32 cellular contexts compared by ENCODE assay signal in the genomic region with DNA sequence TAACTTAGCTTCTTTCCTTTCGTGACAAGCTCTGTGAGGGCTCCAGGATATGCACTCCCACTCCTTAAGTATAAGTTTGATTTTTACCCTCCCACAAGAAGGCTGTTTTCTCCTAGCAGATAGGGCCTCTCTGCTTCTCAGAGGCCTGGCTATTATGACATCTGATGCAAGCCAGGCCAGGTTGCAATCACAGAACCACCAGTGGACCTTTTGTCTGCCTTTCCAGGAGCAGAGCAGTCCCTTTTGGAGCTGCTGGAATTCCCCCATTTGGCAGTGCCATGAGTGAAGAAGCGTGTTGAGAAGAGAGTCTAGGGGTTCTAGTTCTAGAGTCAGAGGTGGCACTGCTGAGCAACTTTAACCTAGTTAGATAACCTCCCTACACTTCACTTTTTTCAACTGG.
"Had no signal": no experiment of that assay in that cellular context is flagged by ENCODE, and none has a peak within 500 bp of the region (broad histone marks: within the 10 kb centered on the region; RNA-seq: fewer than 3 reads in every experiment).

No MANE protein-coding gene starts in this region.

- H3K9me3 ChIP-seq: ascending aorta, breast epithelium had no signal

- H3K36me3 Mint-ChIP-seq: activated CD4-positive, alpha-beta memory T cell treated with anti-CD3 and anti-CD28 coated beads for 36 hours; activated CD8-positive, alpha-beta memory T cell treated with anti-CD3 and anti-CD28 coated beads, Interleukin-2, amount 10 ng/mL, durations not matched to agents 7 days and 5 days; activated naive CD4-positive, alpha-beta T cell treated with anti-CD3 and anti-CD28 coated beads, Interleukin-2, amount 10 ng/mL, durations not matched to agents 7 days and 5 days; activated naive CD8-positive, alpha-beta T cell treated with anti-CD3 and anti-CD28 coated beads, Interleukin-2, amount 10 ng/mL, durations not matched to agents 7 days and 5 days; brain had no signal

- H3K9me3 Mint-ChIP-seq: endodermal cell had no signal

- ATAC-seq: activated CD4-positive, alpha-beta T cell treated with anti-CD3 and anti-CD28 coated beads for 36 hours; activated CD8-positive, alpha-beta memory T cell treated with anti-CD3 and anti-CD28 coated beads, Interleukin-2, amount 10 ng/mL, durations not matched to agents 7 days and 5 days; activated CD8-positive, alpha-beta T cell treated with anti-CD3 and anti-CD28 coated beads, Interleukin-2, amount 10 ng/mL, durations not matched to agents 7 days and 5 days; activated naive CD4-positive, alpha-beta T cell treated with anti-CD3 and anti-CD28 coated beads, Interleukin-2, amount 50 U/mL, for 72 hours; esophagus mucosa; T-helper 17 cell had no signal

- H3K4me1 Mint-ChIP-seq: activated CD4-positive, alpha-beta T cell treated with anti-CD3 and anti-CD28 coated beads for 36 hours; activated CD4-positive, alpha-beta T cell treated with anti-CD3 and anti-CD28 coated beads, Interleukin-2, amount 10 ng/mL, durations not matched to agents 24 days and 14 days; activated CD8-positive, alpha-beta memory T cell treated with anti-CD3 and anti-CD28 coated beads, Interleukin-2, amount 10 ng/mL, durations not matched to agents 7 days and 5 days; activated naive CD4-positive, alpha-beta T cell treated with anti-CD3 and anti-CD28 coated beads, Interleukin-2, amount 10 ng/mL, durations not matched to agents 7 days and 5 days; activated naive CD8-positive, alpha-beta T cell treated with anti-CD3 and anti-CD28 coated beads, Interleukin-2, amount 10 ng/mL, durations not matched to agents 7 days and 5 days; central memory CD8-positive, alpha-beta T cell; T-helper 17 cell had no signal

- H3K27ac Mint-ChIP-seq: activated CD4-positive, alpha-beta memory T cell treated with anti-CD3 and anti-CD28 coated beads for 36 hours; activated CD4-positive, alpha-beta T cell treated with anti-CD3 and anti-CD28 coated beads for 36 hours; activated CD4-positive, alpha-beta T cell treated with anti-CD3 and anti-CD28 coated beads, Interleukin-2, amount 10 ng/mL, durations not matched to agents 24 days and 14 days; activated CD8-positive, alpha-beta memory T cell treated with anti-CD3 and anti-CD28 coated beads, Interleukin-2, amount 10 ng/mL, durations not matched to agents 7 days and 5 days; activated CD8-positive, alpha-beta T cell treated with anti-CD3 and anti-CD28 coated beads, Interleukin-2, amount 10 ng/mL, durations not matched to agents 7 days and 5 days; activated naive CD4-positive, alpha-beta T cell treated with anti-CD3 and anti-CD28 coated beads, Interleukin-2, amount 10 ng/mL, durations not matched to agents 7 days and 5 days; activated naive CD4-positive, alpha-beta T cell treated with anti-CD3 and anti-CD28 coated beads, Interleukin-2, amount 50 U/mL, for 72 hours; activated naive CD8-positive, alpha-beta T cell treated with anti-CD3 and anti-CD28 coated beads, Interleukin-2, amount 10 ng/mL, durations not matched to agents 7 days and 5 days; activated T-helper 1 cell treated with anti-CD3 and anti-CD28 coated beads, Interleukin-12 subunit alpha, Interleukin-12 subunit beta, Interleukin-2, Interleukin-4 antibody, amounts not matched to agents 30 ng/mL and 10 ng/mL and 1 ng/mL, durations not matched to agents 14 hours and 24 hours and 36 hours; activated T-helper 2 cell treated with anti-CD3 and anti-CD28 coated beads, Interferon-gamma antibody, Interleukin-2, Interleukin-4, amounts not matched to agents 10 μg/mL and 5 μg/mL and 100 μg/mL, durations not matched to agents 14 hours and 24 hours and 36 hours; brain; dendritic cell treated with granulocyte-macrophage colony-stimulating factor and Interleukin-4, amounts not matched to agents 40 ng/mL and 50 ng/mL, for 4 days; endodermal cell; T-helper 17 cell; T-helper 2 cell treated with Interferon-gamma antibody and Interleukin-4, amounts not matched to agents 5 μg/mL and 100 μg/mL, for 36 hours had no signal

- H3K27me3 Mint-ChIP-seq: activated CD4-positive, alpha-beta memory T cell treated with anti-CD3 and anti-CD28 coated beads for 36 hours; activated CD4-positive, alpha-beta T cell treated with anti-CD3 and anti-CD28 coated beads for 36 hours; activated CD4-positive, alpha-beta T cell treated with anti-CD3 and anti-CD28 coated beads, Interleukin-2, amount 10 ng/mL, durations not matched to agents 24 days and 14 days; activated CD8-positive, alpha-beta memory T cell treated with anti-CD3 and anti-CD28 coated beads, Interleukin-2, amount 10 ng/mL, durations not matched to agents 7 days and 5 days; activated naive CD4-positive, alpha-beta T cell treated with anti-CD3 and anti-CD28 coated beads, Interleukin-2, amount 10 ng/mL, durations not matched to agents 7 days and 5 days; activated naive CD8-positive, alpha-beta T cell treated with anti-CD3 and anti-CD28 coated beads, Interleukin-2, amount 10 ng/mL, durations not matched to agents 7 days and 5 days; central memory CD8-positive, alpha-beta T cell; dendritic cell treated with granulocyte-macrophage colony-stimulating factor and Interleukin-4, amounts not matched to agents 40 ng/mL and 50 ng/mL, for 4 days; T-helper 17 cell had no signal

- H3K4me1 ChIP-seq: ascending aorta, breast epithelium had no signal

- H3K4me3 Mint-ChIP-seq: activated CD4-positive, alpha-beta memory T cell treated with anti-CD3 and anti-CD28 coated beads for 36 hours; activated CD4-positive, alpha-beta T cell treated with anti-CD3 and anti-CD28 coated beads for 36 hours; activated CD4-positive, alpha-beta T cell treated with anti-CD3 and anti-CD28 coated beads, Interleukin-2, amount 10 ng/mL, durations not matched to agents 24 days and 14 days; activated CD8-positive, alpha-beta memory T cell treated with anti-CD3 and anti-CD28 coated beads, Interleukin-2, amount 10 ng/mL, durations not matched to agents 7 days and 5 days; activated CD8-positive, alpha-beta T cell treated with anti-CD3 and anti-CD28 coated beads, Interleukin-2, amount 10 ng/mL, durations not matched to agents 7 days and 5 days; activated naive CD4-positive, alpha-beta T cell treated with anti-CD3 and anti-CD28 coated beads, Interleukin-2, amount 10 ng/mL, durations not matched to agents 7 days and 5 days; activated naive CD8-positive, alpha-beta T cell treated with anti-CD3 and anti-CD28 coated beads, Interleukin-2, amount 10 ng/mL, durations not matched to agents 7 days and 5 days; activated T-helper 1 cell treated with anti-CD3 and anti-CD28 coated beads, Interleukin-12 subunit alpha, Interleukin-12 subunit beta, Interleukin-2, Interleukin-4 antibody, amounts not matched to agents 30 ng/mL and 10 ng/mL and 1 ng/mL, durations not matched to agents 14 hours and 24 hours and 36 hours; brain; central memory CD8-positive, alpha-beta T cell; dendritic cell treated with granulocyte-macrophage colony-stimulating factor and Interleukin-4, amounts not matched to agents 40 ng/mL and 50 ng/mL, for 4 days; endodermal cell; T-helper 17 cell; T-helper 2 cell treated with Interferon-gamma antibody and Interleukin-4, amounts not matched to agents 5 μg/mL and 100 μg/mL, for 36 hours had no signal

- H3K27ac ChIP-seq: ascending aorta, breast epithelium, coronary artery, dorsolateral prefrontal cortex had no signal

- H3K4me3 ChIP-seq: ascending aorta, breast epithelium, coronary artery, dorsolateral prefrontal cortex had no signal

- H3K27me3 ChIP-seq: ascending aorta, breast epithelium, dorsolateral prefrontal cortex had no signal

- DNase-seq: activated CD4-positive, alpha-beta memory T cell treated with anti-CD3 and anti-CD28 coated beads for 36 hours; activated CD4-positive, alpha-beta T cell treated with anti-CD3 and anti-CD28 coated beads for 36 hours; activated CD4-positive, alpha-beta T cell treated with anti-CD3 and anti-CD28 coated beads, Interleukin-2, amount 10 ng/mL, durations not matched to agents 24 days and 14 days; activated CD4-positive, CD25-positive, alpha-beta regulatory T cell; activated CD4-positive, CD25-positive, alpha-beta regulatory T cell treated with anti-CD3 and anti-CD28 coated beads, Interleukin-2, amount 50 U/mL, for 72 hours; activated CD8-positive, alpha-beta memory T cell treated with anti-CD3 and anti-CD28 coated beads, Interleukin-2, amount 10 ng/mL, durations not matched to agents 7 days and 5 days; activated CD8-positive, alpha-beta memory T cell treated with anti-CD3 and anti-CD28 coated beads, Interleukin-2, amount 50 U/mL, for 4 hours; activated CD8-positive, alpha-beta T cell treated with anti-CD3 and anti-CD28 coated beads, Interleukin-2, amount 10 ng/mL, durations not matched to agents 7 days and 5 days; activated effector memory CD4-positive, alpha-beta T cell treated with anti-CD3 and anti-CD28 coated beads, Interleukin-2, amount 50 U/mL, for 16 hours; activated naive CD4-positive, alpha-beta T cell; activated naive CD4-positive, alpha-beta T cell treated with anti-CD3 and anti-CD28 coated beads, Interleukin-2, amount 10 ng/mL, durations not matched to agents 7 days and 5 days; activated naive CD8-positive, alpha-beta T cell treated with anti-CD3 and anti-CD28 coated beads, Interleukin-2, amount 10 ng/mL, durations not matched to agents 7 days and 5 days; activated T-cell treated with anti-CD3 and anti-CD28 coated beads, Interleukin-2, amount 50 U/mL, for 1 hour; activated T-cell treated with anti-CD3 and anti-CD28 coated beads, Interleukin-2, amount 50 U/mL, for 48 hours; dorsolateral prefrontal cortex; effector memory CD4-positive, alpha-beta T cell; endodermal cell; foreskin fibroblast; T-helper 1 cell; T-helper 17 cell; T1000 had no signal

- H3K36me3 ChIP-seq: ascending aorta, breast epithelium had no signal
